11 cellular contexts compared by ENCODE assay signal in genomic region chr6:16132909-16133308, GRCh38. TPM values are rescaled to one million over a fixed set of nuclear protein-coding genes. Genes with fewer than 3 reads are reported as not detected.
DNase-seq lines count a peak whose midpoint lies in the region; ATAC-seq and TF ChIP-seq lines count a peak whose summit lies in the region.
"Had no signal": no experiment of that assay in that cellular context is flagged by ENCODE, and none has a peak within 500 bp of the region (broad histone marks: within the 10 kb centered on the region; RNA-seq: fewer than 3 reads in every experiment).

No MANE protein-coding gene starts in this region.

- POLR2A ChIA-PET in HEK293T (lab: Yijun Ruan, JAX) = no interaction called here

- H3K9me3 Mint-ChIP-seq in stimulated activated effector memory CD8-positive, alpha-beta T cell treated with anti-CD3 and anti-CD28 coated beads, Interleukin-12 subunit alpha, Interleukin-12 subunit beta, amount 100 ng/mL, for 72 hours = no peaks in the 10 kb centered on the region

- peaks cover 26% of the 10 kb centered on the region for H3K4me1 ChIP-seq in prostate gland (replicated peaks)

- no peak for TF ChIP-seq POLR2A in prostate gland (IDR thresholded peaks at IDR 0.05)

- TF ChIP-seq CTCF in fibroblast of the aortic adventitia (IDR thresholded peaks at IDR 0.05; ENCODE audit: insufficient read depth, low read length) (no peak), prostate gland (IDR thresholded peaks at IDR 0.05) (no peak)

- H3K27me3 ChIP-seq in prostate gland (replicated peaks; ENCODE audit: insufficient read depth) = no peaks in the 10 kb centered on the region

- CTCF ChIA-PET in HEK293T (lab: Yijun Ruan, JAX) = no interaction called here

- H3K9me3 ChIP-seq in prostate gland = no peaks in the 10 kb centered on the region

- peak overlapping the region in 1 of 2 donors; percentile 29 for H3K27ac ChIP-seq in prostate gland

- H3K36me3 Mint-ChIP-seq in stimulated activated effector memory CD8-positive, alpha-beta T cell treated with anti-CD3 and anti-CD28 coated beads, Interleukin-12 subunit alpha, Interleukin-12 subunit beta, amount 100 ng/mL, for 72 hours = peaks cover 71% of the 10 kb centered on the region

- ATAC-seq in stimulated activated effector memory CD8-positive, alpha-beta T cell treated with anti-CD3 and anti-CD28 coated beads, Interleukin-12 subunit alpha, Interleukin-12 subunit beta, amount 100 ng/mL, for 72 hours = no peak

- H3K4me3 Mint-ChIP-seq in stimulated activated effector memory CD8-positive, alpha-beta T cell treated with anti-CD3 and anti-CD28 coated beads, Interleukin-12 subunit alpha, Interleukin-12 subunit beta, amount 100 ng/mL, for 72 hours = peak overlapping the region; percentile 85

- H3K4me3 ChIP-seq in fibroblast of the aortic adventitia (ENCODE audit: low read depth, low read length) (peak overlapping the region; percentile 34), prostate gland (no peak overlapping the region)

- intact Hi-C loops in prostate gland (cut with DNase I) = loop anchor here (10.0 kb wide), 1 partner anchor 52 kb away; no protein-coding TSS in a partner anchor
- intact Hi-C loops in posterior vena cava (cut with DNase I) = loop anchor here in 1 of 2 donors (5.0 to 10.0 kb wide), 2 partner anchors 52 to 441 kb away; no protein-coding TSS in a partner anchor

- H3K36me3 ChIP-seq in prostate gland = no peaks in the 10 kb centered on the region

- peak; percentile 16 for DNase-seq in NK-92 treated with Interleukin-12 subunit alpha and Interleukin-12 subunit beta, amount 100 ng/mL, for 24 hours (lab: John Stamatoyannopoulos, UW)
- DNase-seq in NK-92 (lab: John Stamatoyannopoulos, UW; ENCODE audit: unreplicated experiment) (no peak), RKO (ENCODE audit: low spot score) (peak; percentile 25), fibroblast of the aortic adventitia (ENCODE audit: low read depth) (no peak), HEK293T (ENCODE audit: extremely low spot score) (no peak), prostate gland (ENCODE audit: low spot score) (no peak), posterior vena cava (ENCODE audit: low spot score) (no peak)
- no peak for DNase-seq in stimulated activated effector memory CD8-positive, alpha-beta T cell treated with anti-CD3 and anti-CD28 coated beads, Interleukin-12 subunit alpha, Interleukin-12 subunit beta, amount 100 ng/mL, for 72 hours (ENCODE audit: low spot score in 2 of 2)
- DNase-seq: activated CD8-positive, alpha-beta memory T cell treated with anti-CD3 and anti-CD28 coated beads, Interleukin-2, amount 50 U/mL, for 4 hours; H7; stimulated activated CD4-positive, alpha-beta T cell treated with anti-CD3 and anti-CD28 coated beads, Interleukin-2, amount 100 ng/mL, for 48 hours had no signal

- H3K27ac Mint-ChIP-seq in stimulated activated effector memory CD8-positive, alpha-beta T cell treated with anti-CD3 and anti-CD28 coated beads, Interleukin-12 subunit alpha, Interleukin-12 subunit beta, amount 100 ng/mL, for 72 hours = peak overlapping the region; percentile 24

- peaks cover 55% of the 10 kb centered on the region for H3K4me1 Mint-ChIP-seq in stimulated activated effector memory CD8-positive, alpha-beta T cell treated with anti-CD3 and anti-CD28 coated beads, Interleukin-12 subunit alpha, Interleukin-12 subunit beta, amount 100 ng/mL, for 72 hours

TF ChIP-seq in HEK293T, 16 proteins besides CTCF, POLR2A, EP300 and RAD21:
- no peak for TF ChIP-seq FOXA1 (IDR thresholded peaks at IDR 0.05)
- no peak for TF ChIP-seq ARNT (IDR thresholded peaks at IDR 0.05)
- no peak for TF ChIP-seq FOXM1 (IDR thresholded peaks at IDR 0.05; ENCODE audit: borderline replicate concordance)
- no peak for TF ChIP-seq LEF1 (IDR thresholded peaks at IDR 0.05; ENCODE audit: borderline replicate concordance)
- no peak for TF ChIP-seq ELF4 (IDR thresholded peaks at IDR 0.05)
- TF ChIP-seq SP1 (IDR thresholded peaks at IDR 0.05) = no peak
- TF ChIP-seq TARDBP (IDR thresholded peaks at IDR 0.05) = no peak
- TF ChIP-seq FOXK2 (IDR thresholded peaks at IDR 0.05) = no peak
- no peak for TF ChIP-seq NFRKB (IDR thresholded peaks at IDR 0.05)
TF ChIP-seq in HEK293T: peak in this region for 0.

RNA-seq across cellular contexts. Expression of gene MYLIP, which starts 4.0 kb away (rescaled TPM):
- total RNA-seq in fibroblast of the aortic adventitia (ENCODE audit: low replicate concordance) (12.2 and 36.1 TPM in 2 replicates), prostate gland (10 to 100 TPM; 39.6 to 58.1 TPM), posterior vena cava (10 to 100 TPM; 20.1 to 28.8 TPM)

Comparison
In these comparisons a context has a peak if more than half of its experiments do, and no peak if none do; other contexts are left out.
1. DNase-seq: peak in NK-92 treated with Interleukin-12 subunit alpha and Interleukin-12 subunit beta, amount 100 ng/mL, for 24 hours (single experiment) and RKO (single experiment); none in NK-92 (single experiment), fibroblast of the aortic adventitia (single experiment), stimulated activated effector memory CD8-positive, alpha-beta T cell treated with anti-CD3 and anti-CD28 coated beads, Interleukin-12 subunit alpha, Interleukin-12 subunit beta, amount 100 ng/mL, for 72 hours (0 of 2), HEK293T (single experiment), prostate gland (single experiment) and posterior vena cava (single experiment).